In genomic region chr19:57435062-57435978, GRCh38 we compare ENCODE assay signal across 8 cellular contexts. TPM values are rescaled to one million over a fixed set of nuclear protein-coding genes. Genes with fewer than 3 reads are reported as not detected.
DNase-seq lines count a peak whose midpoint lies in the region; ATAC-seq, FAIRE-seq and TF ChIP-seq lines count a peak whose summit lies in the region.

ZNF749 (plus strand) TSS chr19:57435325; CDS start chr19:57435579, 254 bp downstream.

- H3K4me3 ChIP-seq in cardiac muscle cell (peak within 1 kb of the TSS; percentile 68), pancreas (peak within 1 kb of the TSS; percentile 60 to 94 (median 68)), tibial artery (peak within 1 kb of the TSS; percentile 75 to 85)

- peak; percentile 99 for FAIRE-seq in GM12891 (lab: Jason Lieb, UNC)
- peak; percentile 95 for FAIRE-seq in pancreas (lab: Jason Lieb, UNC)

- 0 to 1% methylated on average over 61 of the region's 61 CpGs for WGBS in pancreas, 2 donors

- H3K27me3 ChIP-seq in cardiac muscle cell (no peaks in the 10 kb centered on the region), pancreas (no peaks in the 10 kb centered on the region), tibial artery (no peaks in the 10 kb centered on the region)

- intact Hi-C loops in pancreas (cut with DNase I): no loop called here
- intact Hi-C loops in tibial artery (cut with DNase I; ENCODE audit: low total_unique reads): loop anchor here (5.0 kb wide), 1 partner anchor 1118 kb away; no protein-coding TSS in a partner anchor

- DNase-seq in GM12891 (ENCODE audit: insufficient read length, low spot score) (peak; percentile 89), NCI-H1436 (lab: John Stamatoyannopoulos, UW) (peak; percentile 99), SW480 (ENCODE audit: low spot score) (peak; percentile 99), cardiac muscle cell (ENCODE audit: low read depth in 1 of 2, low spot score in 1 of 2) (peak; percentile 99), pancreas (peak; percentile 90 to 99 (median 98)), tibial artery (peak; percentile 99 to 100)
- DNase-seq in activated naive CD8-positive, alpha-beta T cell treated with anti-CD3 and anti-CD28 coated beads, Interleukin-2, amount 50 U/mL, for 16 hours (ENCODE audit: low read depth, low spot score): peak; percentile 94

- H3K27ac ChIP-seq in cardiac muscle cell (peak within 1 kb of the TSS; percentile 47), pancreas (peak within 1 kb of the TSS in 2 of 4 donors; percentile 39), tibial artery (peak within 1 kb of the TSS; percentile 61 to 70)

- TF ChIP-seq CTCF in cardiac muscle cell (IDR thresholded peaks at IDR 0.05; ENCODE audit: low read depth, low read length): no peak
- no peak for TF ChIP-seq CTCF in pancreas (IDR thresholded peaks at IDR 0.05)
- no peak for TF ChIP-seq CTCF in tibial artery (IDR thresholded peaks at IDR 0.05)

- peaks cover 14% of the 10 kb centered on the region for H3K4me1 ChIP-seq in cardiac muscle cell (ENCODE audit: low read depth)
- peaks cover 0 to 4% (median 0%) of the 10 kb centered on the region in 3 donors for H3K4me1 ChIP-seq in pancreas
- H3K4me1 ChIP-seq in tibial artery: peaks cover 0 to 20% (median 11%) of the 10 kb centered on the region in 4 donors

- H3K36me3 ChIP-seq in cardiac muscle cell (no peaks in the 10 kb centered on the region), pancreas (no peaks in the 10 kb centered on the region), tibial artery (peaks cover 22 to 26% (median 26%) of the 10 kb centered on the region in 3 donors)

- ATAC-seq in HG02840 (IDR thresholded peaks at IDR 0.05; ENCODE audit: low FRiP score, unreplicated experiment) (peak; percentile 96), pancreas (peak; percentile 100)

- no peaks in the 10 kb centered on the region for H3K9me3 ChIP-seq in cardiac muscle cell (ENCODE audit: low read depth)
- H3K9me3 ChIP-seq in pancreas: no peaks in the 10 kb centered on the region
- peaks cover 0 to 18% (median 16%) of the 10 kb centered on the region in 3 donors for H3K9me3 ChIP-seq in tibial artery

- TF ChIP-seq POLR2A in GM12891 (IDR thresholded peaks at IDR 0.05; ENCODE audit: low read depth, low read length): peak; percentile 50; the same call in 1 of the 2 replicates

TF ChIP-seq in GM12891, 5 proteins besides CTCF, POLR2A, EP300 and RAD21:
- TF ChIP-seq TAF1 (IDR thresholded peaks at IDR 0.05; ENCODE audit: low read depth, low read length): peak; percentile 65; the same call in 1 of the 2 replicates
- peak; percentile 48 for TF ChIP-seq POU2F2 (IDR thresholded peaks at IDR 0.05; ENCODE audit: low read depth, low read length)
- no peak for TF ChIP-seq PAX5 (IDR thresholded peaks at IDR 0.05; ENCODE audit: insufficient read depth, low read length, severe bottlenecking)

RNA-seq across cellular contexts. Expression of gene ZNF749, which starts in this region (rescaled TPM):
- 8.9 TPM for polyA plus RNA-seq in GM12891 (2012; ENCODE audit: low read depth, missing spikeins)
- total RNA-seq in cardiac muscle cell: 11.8 and 13.7 TPM in 2 replicates
- 16.6 and 28.8 TPM in 2 replicates for polyA plus RNA-seq in cardiac muscle cell
- total RNA-seq in pancreas: 1 to 10 TPM; 4.2 to 7.2 (median 5.2) TPM
- polyA plus RNA-seq in pancreas: 1 to 10 TPM; 2.1 to 4.5 TPM
